1 cellular context compared by ENCODE assay signal in the genomic region with DNA sequence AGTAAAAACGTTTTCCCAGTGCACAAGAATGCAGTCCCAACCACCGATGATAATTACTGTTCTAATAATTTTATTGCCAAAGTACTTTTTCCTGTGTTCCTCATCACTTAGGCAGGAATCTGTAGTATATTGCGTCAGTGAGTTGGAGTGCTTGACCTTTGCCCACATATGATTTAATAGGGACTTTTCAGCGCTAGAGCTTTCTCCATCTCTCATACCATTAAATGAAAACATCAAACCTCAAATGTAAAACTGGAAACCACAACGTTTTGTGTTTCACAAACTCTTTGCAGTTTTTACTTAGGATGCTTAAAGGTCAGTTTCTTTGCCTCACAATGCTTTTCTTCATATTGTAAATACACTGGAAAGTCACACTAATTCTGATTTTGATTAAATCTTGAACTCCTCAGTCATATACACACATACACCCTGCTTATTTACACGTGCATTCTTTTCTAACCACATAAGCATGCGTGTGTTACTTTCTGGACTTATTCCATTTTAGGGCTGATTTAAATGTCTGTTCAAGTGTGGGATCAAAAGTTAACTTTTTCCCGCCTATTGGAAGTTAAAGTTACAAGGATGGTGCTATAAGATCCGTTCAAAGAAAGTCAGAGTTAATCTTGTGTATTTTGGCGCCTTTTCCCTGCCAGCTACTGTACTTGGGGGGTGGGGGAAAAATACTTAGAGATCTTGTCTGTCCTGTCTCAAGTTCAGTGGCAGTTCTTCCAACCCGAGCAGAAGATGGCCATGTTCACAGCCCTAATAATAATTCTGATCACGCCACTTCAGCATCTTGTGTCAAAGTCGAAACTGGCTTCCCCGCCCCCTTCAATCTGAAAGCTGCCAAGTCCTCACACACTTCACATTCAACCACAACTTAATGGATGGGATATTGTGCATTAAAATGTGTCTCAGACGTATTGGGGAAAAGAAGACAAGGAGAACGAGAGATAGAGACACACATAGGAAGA.
TF ChIP-seq lines count a peak whose summit lies in the region.

No MANE protein-coding gene starts in this region.

TF ChIP-seq in H1, 55 proteins besides CTCF, POLR2A, EP300 and RAD21:
- TF ChIP-seq GABPA (IDR thresholded peaks at IDR 0.05; ENCODE audit: borderline replicate concordance, insufficient read depth, low read length) (no peak), ASH2L (IDR thresholded peaks at IDR 0.05; ENCODE audit: low read length) (no peak), RNF2 (IDR thresholded peaks at IDR 0.05; ENCODE audit: borderline replicate concordance, low read depth, low read length, missing control alignments, poor library complexity, severe bottlenecking) (no peak), KDM1A (IDR thresholded peaks at IDR 0.05; ENCODE audit: borderline replicate concordance, low read length) (no peak), NANOG (IDR thresholded peaks at IDR 0.05; ENCODE audit: insufficient read depth, low read depth, low read length, poor library complexity, severe bottlenecking) (no peak), CEBPB (IDR thresholded peaks at IDR 0.05; ENCODE audit: low read depth, low read length) (no peak)
